In the genomic region with DNA sequence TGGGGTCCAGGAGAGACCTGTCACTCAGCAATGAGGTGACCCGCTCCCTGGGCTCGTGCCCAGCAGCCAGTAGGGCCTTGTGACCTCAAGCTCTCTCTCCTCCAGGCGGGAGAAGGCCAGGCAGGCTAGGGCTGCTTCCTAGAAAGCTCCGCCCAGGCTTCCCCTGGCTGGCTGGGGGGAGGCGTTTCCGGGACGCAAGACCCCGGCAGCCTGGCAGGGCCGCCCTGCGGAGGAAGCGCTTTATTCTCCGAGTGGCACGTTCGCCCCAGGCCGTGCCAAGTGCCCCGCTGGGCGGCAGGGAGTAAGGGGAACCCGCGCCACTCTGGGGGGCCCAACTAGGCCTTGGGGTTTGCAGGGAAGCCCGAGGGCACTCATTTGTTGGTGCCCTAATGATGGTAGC, we compare ENCODE assay signal across 11 cellular contexts. TPM values are rescaled to one million over a fixed set of nuclear protein-coding genes. Genes with fewer than 3 reads are reported as not detected.
DNase-seq lines count a peak whose midpoint lies in the region; ATAC-seq and TF ChIP-seq lines count a peak whose summit lies in the region.
"Had no signal": no experiment of that assay in that cellular context is flagged by ENCODE, and none has a peak within 500 bp of the region (broad histone marks: within the 10 kb centered on the region; RNA-seq: fewer than 3 reads in every experiment).

No MANE protein-coding gene starts in this region.

- ATAC-seq in mucosa of descending colon = peak; percentile 29
- peak; percentile 86 for ATAC-seq in aorta (ENCODE audit: low FRiP score)
- ATAC-seq in GM21447 (IDR thresholded peaks at IDR 0.05; ENCODE audit: unreplicated experiment) = no peak
- ATAC-seq in HG03469 (IDR thresholded peaks at IDR 0.05; ENCODE audit: unreplicated experiment) = no peak

- H3K27ac ChIP-seq in esophagus (ENCODE audit: low read depth in 2 of 2, low read length in 1 of 2) = peak overlapping the region; percentile 20 to 24
- H3K27ac ChIP-seq in aorta (ENCODE audit: low read depth in 1 of 2, low read length in 2 of 2) = no peak overlapping the region
- H3K27ac ChIP-seq: VCaP had no signal

- H3K36me3 ChIP-seq in esophagus (ENCODE audit: control insufficient read depth in 2 of 2, insufficient read depth in 2 of 2, low read length in 1 of 2) (no peaks in the 10 kb centered on the region), mucosa of descending colon (ENCODE audit: low read depth) (no peaks in the 10 kb centered on the region), aorta (ENCODE audit: control insufficient read depth in 1 of 2, insufficient read depth in 2 of 2, low read length in 1 of 2) (no peaks in the 10 kb centered on the region)
- H3K36me3 ChIP-seq: HAP-1 had no signal

- H3K9me3 ChIP-seq in esophagus (ENCODE audit: control insufficient read depth in 2 of 2, insufficient read depth in 1 of 2, low read depth in 1 of 2, low read length in 1 of 2) (no peaks in the 10 kb centered on the region), mucosa of descending colon (no peaks in the 10 kb centered on the region), aorta (ENCODE audit: control insufficient read depth, low read length) (no peaks in the 10 kb centered on the region)
- H3K9me3 ChIP-seq: HAP-1 had no signal

- H3K4me3 ChIP-seq in esophagus (ENCODE audit: low read depth in 1 of 2, low read length in 2 of 2) (no peak overlapping the region), mucosa of descending colon (no peak overlapping the region), aorta (ENCODE audit: low read length in 2 of 2) (no peak overlapping the region)
- H3K4me3 ChIP-seq: HAP-1 had no signal

- no peaks in the 10 kb centered on the region for H3K27me3 ChIP-seq in esophagus (ENCODE audit: control insufficient read depth in 1 of 2, insufficient read depth in 2 of 2, low read length in 2 of 2)
- H3K27me3 ChIP-seq in aorta (ENCODE audit: control insufficient read depth in 1 of 2, insufficient read depth in 2 of 2, low read length in 1 of 2) = no peaks in the 10 kb centered on the region

- TF ChIP-seq CTCF in mucosa of descending colon (IDR thresholded peaks at IDR 0.05) = no peak

- WGBS in esophagus, 2 donors = 53 to 58% methylated on average over 20 of the region's 20 CpGs
- 31 to 33% methylated on average over 20 of the region's 20 CpGs for WGBS in aorta, 2 donors

- intact Hi-C loops in mucosa of descending colon (cut with DNase I, micrococcal nuclease) = no loop called here
- intact Hi-C loops in aorta (cut with DNase I) = no loop called here

- H3K4me1 ChIP-seq in esophagus (ENCODE audit: control insufficient read depth in 2 of 2, insufficient read depth in 2 of 2, low read length in 1 of 2) (peaks cover 0 to 4% of the 10 kb centered on the region in 2 donors), mucosa of descending colon (ENCODE audit: low read depth) (no peaks in the 10 kb centered on the region), aorta (ENCODE audit: control insufficient read depth in 1 of 2, insufficient read depth in 2 of 2, low read length in 2 of 2) (no peaks in the 10 kb centered on the region)
- H3K4me1 ChIP-seq: HAP-1 had no signal

- DNase-seq in activated naive CD4-positive, alpha-beta T cell treated with anti-CD3 and anti-CD28 coated beads, Interleukin-2, amount 50 U/mL, for 16 hours = peak; percentile 13
- no peak for DNase-seq in activated naive CD4-positive, alpha-beta T cell treated with Interleukin-2 at 50 U/mL for 16 hours
- DNase-seq in mucosa of descending colon (peak; percentile 31 to 57 (median 51)), aorta (peak; percentile 83 to 91), SW480 (ENCODE audit: low spot score) (no peak)
- DNase-seq: NCI-H446 treated with DMSO at 0.1 percent for 48 hours had no signal

RNA-seq across cellular contexts. Expression of gene EPAS1, which starts 21.2 kb away (rescaled TPM):
- polyA plus RNA-seq in esophagus = 10 to 100 TPM; 24.7 to 47.4 TPM
- total RNA-seq in mucosa of descending colon = 100 to 1,000 TPM; 126 to 251 (median 150) TPM
- total RNA-seq in aorta = 100 to 1,000 TPM; 414 to 954 TPM
- 100 to 1,000 TPM; 213 to 392 TPM for polyA plus RNA-seq in aorta

Comparison
In these comparisons a context has a peak if more than half of its experiments do, and no peak if none do; other contexts are left out.
1. DNase-seq: peak in activated naive CD4-positive, alpha-beta T cell treated with anti-CD3 and anti-CD28 coated beads, Interleukin-2, amount 50 U/mL, for 16 hours (single experiment), mucosa of descending colon (3 of 3) and aorta (2 of 2); none in activated naive CD4-positive, alpha-beta T cell treated with Interleukin-2 at 50 U/mL for 16 hours (single experiment) and SW480 (single experiment).
2. H3K27ac ChIP-seq: peak in esophagus (2 of 2); none in aorta (0 of 2).
3. ATAC-seq: peak in mucosa of descending colon (single experiment) and aorta (single experiment); none in GM21447 (single experiment) and HG03469 (single experiment).